Comparison of ENCODE assay signal across 10 cellular contexts in genomic region chr11:30585067-30585891, GRCh38. TPM values are rescaled to one million over a fixed set of nuclear protein-coding genes. Genes with fewer than 3 reads are reported as not detected.
A peak's percentile ranks its signal among the peaks of the same experiment; 100 is the strongest.
DNase-seq lines count a peak whose midpoint lies in the region; ATAC-seq and TF ChIP-seq lines count a peak whose summit lies in the region.
"Had no signal": no experiment of that assay in that cellular context is flagged by ENCODE, and none has a peak within 500 bp of the region (broad histone marks: within the 10 kb centered on the region; RNA-seq: fewer than 3 reads in every experiment).

No MANE protein-coding gene starts in this region.

- H3K27me3 ChIP-seq in left lung (peaks cover 37 to 77% of the 10 kb centered on the region in 2 donors), stomach (peaks cover 4 to 57% (median 33%) of the 10 kb centered on the region in 3 donors)

- no peak for TF ChIP-seq EP300 in stomach (IDR thresholded peaks at IDR 0.05)

- H3K9me3 ChIP-seq in left lung (no peaks in the 10 kb centered on the region), stomach (no peaks in the 10 kb centered on the region)

- H3K4me3 ChIP-seq in left lung (peak overlapping the region; percentile 42 to 49), stomach (peak overlapping the region; percentile 65 to 71 (median 70))

- DNase-seq in NCI-H1417 (lab: John Stamatoyannopoulos, UW): peak; percentile 54 to 72 (median 69)
- DNase-seq in NCI-H1417 treated with DMSO at 0.1 percent for 48 hours (lab: John Stamatoyannopoulos, UW): no peak
- peak; percentile 71 for DNase-seq in HuH-7.5 (ENCODE audit: low spot score)
- DNase-seq in left lung: peak in 1 of 2 donors; percentile 75
- peak; percentile 28 for DNase-seq in stomach
- no peak for DNase-seq in H4 (ENCODE audit: low spot score)
- no peak for DNase-seq in Ammon's horn (ENCODE audit: low spot score)

- TF ChIP-seq CTCF in left lung (IDR thresholded peaks at IDR 0.05) (no peak), stomach (IDR thresholded peaks at IDR 0.05) (no peak)

- WGBS in stomach, 5 donors: 1 to 2% (median 1%) methylated on average over 51 to 76 of the region's 76 CpGs

- H3K36me3 ChIP-seq in left lung: no peaks in the 10 kb centered on the region
- H3K36me3 ChIP-seq in stomach: no peaks in the 10 kb centered on the region

- H3K4me1 ChIP-seq in left lung (peaks cover 10 to 24% of the 10 kb centered on the region in 2 donors), stomach (peaks cover 21 to 43% (median 29%) of the 10 kb centered on the region in 4 donors)

- no peak for TF ChIP-seq POLR2A in stomach (IDR thresholded peaks at IDR 0.05)

- intact Hi-C loops in left lung (cut with DNase I): no loop called here
- intact Hi-C loops in stomach (cut with DNase I; ENCODE audit: low total_unique reads): loop anchor here (5.0 kb wide), 1 partner anchor 402 kb away; no protein-coding TSS in a partner anchor

- H3K27ac ChIP-seq in cingulate gyrus (ENCODE audit: low read depth, low read length) (peak overlapping the region; percentile 54), left lung (no peak overlapping the region), stomach (peak overlapping the region in 4 of 5 donors; percentile 58 to 85 (median 62))

- peak; percentile 57 for ATAC-seq in left lung

RNA-seq across cellular contexts. Expression of gene MPPED2, which starts 0.9 kb away (rescaled TPM):
- under 1 TPM; 0.26 to 0.79 TPM for total RNA-seq in left lung
- 10 to 100 TPM in 1 of 5 donors, 1 to 10 TPM in 3, under 1 TPM in 1; 0.43 to 10.3 (median 4.1) TPM for total RNA-seq in stomach
- 1 to 10 TPM in 1 of 3 donors, under 1 TPM in 2; 0.12 to 1.8 (median 0.61) TPM for polyA plus RNA-seq in stomach
- 1.8 and 3.5 TPM in 2 replicates for total RNA-seq in H4 (2014; rRNA removed; shearing (Covaris generic))
- total RNA-seq: T-helper 2 cell treated with Interferon-gamma antibody and Interleukin-4, amounts not matched to agents 100 ng/mL and 5 ng/mL, for 36 hours had no signal
- polyA plus RNA-seq: AG04450 had no signal

Comparison
In these comparisons a context has a peak if more than half of its experiments do, and no peak if none do; other contexts are left out.
1. DNase-seq: peak in NCI-H1417 (3 of 3), HuH-7.5 (single experiment) and stomach (single experiment); none in NCI-H1417 treated with DMSO at 0.1 percent for 48 hours (single experiment), H4 (single experiment) and Ammon's horn (single experiment).
2. H3K27ac ChIP-seq: peak in cingulate gyrus (single experiment) and stomach (4 of 5); none in left lung (0 of 2).